ENCODE assay signal across 13 cellular contexts in genomic region chr9:116157436-116158138, GRCh38. TPM values are rescaled to one million over a fixed set of nuclear protein-coding genes. Genes with fewer than 3 reads are reported as not detected.
DNase-seq lines count a peak whose midpoint lies in the region; ATAC-seq, FAIRE-seq and TF ChIP-seq lines count a peak whose summit lies in the region.
"Had no signal": no experiment of that assay in that cellular context is flagged by ENCODE, and none has a peak within 500 bp of the region (broad histone marks: within the 10 kb centered on the region; RNA-seq: fewer than 3 reads in every experiment).

No MANE protein-coding gene starts in this region.

- no peaks in the 10 kb centered on the region for H3K9me3 Mint-ChIP-seq in progenitor cell of endocrine pancreas (ENCODE audit: low read depth)

- TF ChIP-seq CTCF in BJ (IDR thresholded peaks at IDR 0.05; ENCODE audit: insufficient read depth, low read depth, low read length): no peak
- no peak for TF ChIP-seq CTCF in WERI-Rb-1 (IDR thresholded peaks at IDR 0.05; ENCODE audit: low read depth, low read length)
- no peak for TF ChIP-seq CTCF in left ventricle myocardium inferior (IDR thresholded peaks at IDR 0.05; ENCODE audit: borderline replicate concordance)
- TF ChIP-seq CTCF in progenitor cell of endocrine pancreas (IDR thresholded peaks at IDR 0.05; ENCODE audit: unreplicated experiment): no peak
- TF ChIP-seq CTCF in BE2C (IDR thresholded peaks at IDR 0.05; ENCODE audit: low read depth, low read length): no peak

- H3K4me1 ChIP-seq in left ventricle myocardium inferior: peaks cover 36% of the 10 kb centered on the region
- H3K4me1 ChIP-seq in rectal smooth muscle tissue (ENCODE audit: control insufficient read depth, insufficient read depth, low read length): no peaks in the 10 kb centered on the region
- H3K4me1 ChIP-seq in BE2C: peaks cover 3% of the 10 kb centered on the region; the same call in 1 of the 2 replicates
- H3K4me1 ChIP-seq: Caco-2 had no signal

- no peak for FAIRE-seq in RCC 7860 (lab: Jason Lieb, UNC)

- no peak overlapping the region for H3K27ac Mint-ChIP-seq in progenitor cell of endocrine pancreas

- intact Hi-C loops in left ventricle myocardium inferior (cut with micrococcal nuclease): no loop called here

- no peak overlapping the region for H3K9ac ChIP-seq in rectal smooth muscle tissue (ENCODE audit: low read length)

- H3K4me1 Mint-ChIP-seq in progenitor cell of endocrine pancreas (ENCODE audit: low read depth): peaks cover 22% of the 10 kb centered on the region

- no peak for ATAC-seq in GM18517 (IDR thresholded peaks at IDR 0.05; ENCODE audit: unreplicated experiment)

- no peaks in the 10 kb centered on the region for H3K9me3 ChIP-seq in WERI-Rb-1 (ENCODE audit: severe bottlenecking)
- H3K9me3 ChIP-seq in left ventricle myocardium inferior (replicated peaks): no peaks in the 10 kb centered on the region
- H3K9me3 ChIP-seq in BE2C: no peaks in the 10 kb centered on the region
- H3K9me3 ChIP-seq: Caco-2 had no signal

- H3K4me3 ChIP-seq in BJ (ENCODE audit: low read depth, low read length) (peak overlapping the region; percentile 62), WERI-Rb-1 (ENCODE audit: low read depth, low read length) (no peak overlapping the region), left ventricle myocardium inferior (peak overlapping the region; percentile 72), rectal smooth muscle tissue (ENCODE audit: low read length) (no peak overlapping the region), BE2C (ENCODE audit: low read depth, low read length) (no peak overlapping the region)

- H3K27me3 ChIP-seq in BJ (ENCODE audit: control insufficient read depth, insufficient read depth, low read length): no peaks in the 10 kb centered on the region
- peaks cover 10% of the 10 kb centered on the region for H3K27me3 ChIP-seq in WERI-Rb-1 (ENCODE audit: insufficient read depth, low read depth, severe bottlenecking)
- peaks cover 30% of the 10 kb centered on the region for H3K27me3 ChIP-seq in left ventricle myocardium inferior (ENCODE audit: low read depth)
- peaks cover 9% of the 10 kb centered on the region for H3K27me3 ChIP-seq in rectal smooth muscle tissue (ENCODE audit: control insufficient read depth, insufficient read depth, low read length)
- peaks cover 70% of the 10 kb centered on the region for H3K27me3 ChIP-seq in BE2C

- POLR2A ChIA-PET in BJ (lab: Charles Lee): no interaction called here

- H3K27ac ChIP-seq in WERI-Rb-1: no peak overlapping the region
- peak overlapping the region; percentile 88 for H3K27ac ChIP-seq in left ventricle myocardium inferior (replicated peaks)
- peak overlapping the region; percentile 52 for H3K27ac ChIP-seq in rectal smooth muscle tissue (ENCODE audit: low read depth, low read length)

- CTCF ChIA-PET in BJ (lab: Yijun Ruan, JAX): interaction anchor here (0.6 to 4.4 kb wide), 7 partner anchors 8 to 566 kb away, joined by 3 to 17 read pairs (median 4); no protein-coding TSS in a partner anchor

- H3K36me3 ChIP-seq in BJ (ENCODE audit: control insufficient read depth, insufficient read depth, low read length) (peaks cover 4% of the 10 kb centered on the region; the same call in 1 of the 2 replicates), WERI-Rb-1 (no peaks in the 10 kb centered on the region), left ventricle myocardium inferior (no peaks in the 10 kb centered on the region), rectal smooth muscle tissue (ENCODE audit: control insufficient read depth, insufficient read depth, low read length) (no peaks in the 10 kb centered on the region), BE2C (no peaks in the 10 kb centered on the region)

- H3K27me3 Mint-ChIP-seq in progenitor cell of endocrine pancreas: peaks cover 83% of the 10 kb centered on the region

- no peak overlapping the region for H3K4me3 Mint-ChIP-seq in progenitor cell of endocrine pancreas (ENCODE audit: low read depth)

- H3K36me3 Mint-ChIP-seq in progenitor cell of endocrine pancreas (ENCODE audit: insufficient read depth): no peaks in the 10 kb centered on the region
- H3K36me3 Mint-ChIP-seq: brain had no signal

- DNase-seq in BJ (ENCODE audit: low read depth) (no peak), WERI-Rb-1 (peak; percentile 22), left ventricle myocardium inferior (no peak), RCC 7860 (ENCODE audit: low spot score) (no peak), progenitor cell of endocrine pancreas (ENCODE audit: low spot score, unreplicated experiment) (no peak), BE2C (no peak)
- DNase-seq: Caco-2; NCI-H187 treated with DMSO at 0.1 percent for 48 hours; stimulated activated naive CD4-positive, alpha-beta T cell had no signal

RNA-seq across cellular contexts. Expression of gene PAPPA, which starts 4.0 kb away (rescaled TPM):
- polyA plus RNA-seq in BJ (2011; rRNA removed): 34.7 and 39.9 TPM in 2 replicates
- 90.5 and 100 TPM in 2 replicates for polyA minus RNA-seq in BJ (2011; rRNA and poly(A)+ RNA removed)
- total RNA-seq in left ventricle myocardium inferior: 0.69 TPM
- total RNA-seq in progenitor cell of endocrine pancreas: 0.33 and 0.36 TPM in 2 replicates
- 1.9 TPM for polyA plus RNA-seq in BE2C (2012; ENCODE audit: insufficient read depth, insufficient read length, low read depth)
- total RNA-seq: activated CD8-positive, alpha-beta memory T cell treated with anti-CD3 and anti-CD28 coated beads for 36 hours; Caco-2 had no signal

Comparison
In these comparisons a context has a peak if more than half of its experiments do, and no peak if none do; other contexts are left out.
1. H3K4me3 ChIP-seq: peak in BJ (single experiment) and left ventricle myocardium inferior (single experiment); none in WERI-Rb-1 (single experiment), rectal smooth muscle tissue (single experiment) and BE2C (single experiment).